In the genomic region with DNA sequence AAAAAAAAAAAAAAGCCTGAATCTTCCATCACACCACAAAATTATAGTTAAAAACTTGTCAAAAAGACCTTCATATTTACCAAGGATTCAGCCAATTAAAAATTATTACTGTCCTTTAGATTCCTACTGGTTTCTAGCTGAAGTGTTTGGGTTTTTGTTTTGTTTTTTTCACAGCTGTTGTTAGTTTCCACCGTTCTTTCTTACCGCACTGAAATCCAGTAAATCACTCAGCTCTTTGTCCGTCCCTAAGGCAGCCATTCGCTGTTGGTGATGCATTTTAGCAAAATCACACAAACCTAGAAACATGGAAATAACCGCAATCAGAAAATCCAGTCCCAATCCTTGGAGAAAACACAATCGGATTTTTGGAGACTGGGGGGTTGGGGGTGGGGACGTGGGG, we compare ENCODE assay signal across 8 cellular contexts. TPM values are rescaled to one million over a fixed set of nuclear protein-coding genes. Genes with fewer than 3 reads are reported as not detected.
A peak's percentile ranks its signal among the peaks of the same experiment; 100 is the strongest.
DNase-seq lines count a peak whose midpoint lies in the region; ATAC-seq and TF ChIP-seq lines count a peak whose summit lies in the region.

No MANE protein-coding gene starts in this region.

- H3K4me1 Mint-ChIP-seq in CD8-positive, alpha-beta memory T cell = peaks cover 6 to 30% (median 30%) of the 10 kb centered on the region in 3 donors

- no peaks in the 10 kb centered on the region for H3K79me1 ChIP-seq in mesendoderm (ENCODE audit: low read length)

- no peak overlapping the region for H2AK5ac ChIP-seq in mesendoderm (ENCODE audit: low read length)

- no peaks in the 10 kb centered on the region for H3K36me3 ChIP-seq in CD8-positive, alpha-beta memory T cell (ENCODE audit: insufficient read depth, low read length)
- H3K36me3 ChIP-seq in MG63 (no peaks in the 10 kb centered on the region), breast epithelium (no peaks in the 10 kb centered on the region), mesendoderm (ENCODE audit: control insufficient read depth, insufficient read depth, low read length) (no peaks in the 10 kb centered on the region), vagina (no peaks in the 10 kb centered on the region)

- H3K27me3 Mint-ChIP-seq in CD8-positive, alpha-beta memory T cell = peaks cover 36 to 59% of the 10 kb centered on the region in 2 donors

- H3K4me3 Mint-ChIP-seq in CD8-positive, alpha-beta memory T cell = peak overlapping the region; percentile 3 to 74 (median 29)

- H3K9ac ChIP-seq in mesendoderm (ENCODE audit: low read length) = peak overlapping the region; percentile 86

- no peak overlapping the region for H2BK120ac ChIP-seq in mesendoderm (ENCODE audit: low read depth, low read length)

- H3K36me3 Mint-ChIP-seq in CD8-positive, alpha-beta memory T cell = peaks cover 0 to 3% (median 1%) of the 10 kb centered on the region in 3 donors

- H2BK15ac ChIP-seq in mesendoderm (replicated peaks; ENCODE audit: low read depth) = peak overlapping the region; percentile 86

- H3K79me2 ChIP-seq in mesendoderm (ENCODE audit: control insufficient read depth, insufficient read depth, low read length) = peaks cover 33% of the 10 kb centered on the region

- peak overlapping the region; percentile 71 for H3K4me2 ChIP-seq in mesendoderm (ENCODE audit: low read length)

- no peak overlapping the region for H4K5ac ChIP-seq in mesendoderm (ENCODE audit: low read length)

- H3K27ac ChIP-seq in CD8-positive, alpha-beta memory T cell (ENCODE audit: low read depth, low read length) = no peak overlapping the region
- H3K27ac ChIP-seq in breast epithelium (peak overlapping the region; percentile 17 to 72), mesendoderm (ENCODE audit: low read depth, low read length) (peak overlapping the region; percentile 82), vagina (peak overlapping the region; percentile 97)

- peaks cover 9% of the 10 kb centered on the region for H3K27me3 ChIP-seq in CD8-positive, alpha-beta memory T cell (ENCODE audit: insufficient read depth, low read length, poor library complexity, severe bottlenecking)
- H3K27me3 ChIP-seq in MG63 = no peaks in the 10 kb centered on the region
- H3K27me3 ChIP-seq in breast epithelium = no peaks in the 10 kb centered on the region
- H3K27me3 ChIP-seq in mesendoderm (ENCODE audit: insufficient read depth, low read length, poor library complexity) = no peaks in the 10 kb centered on the region
- H3K27me3 ChIP-seq in vagina = no peaks in the 10 kb centered on the region

- H3K9me3 ChIP-seq in CD8-positive, alpha-beta memory T cell (ENCODE audit: low read length) = no peaks in the 10 kb centered on the region
- H3K9me3 ChIP-seq in MG63 = no peaks in the 10 kb centered on the region
- H3K9me3 ChIP-seq in breast epithelium = no peaks in the 10 kb centered on the region
- no peaks in the 10 kb centered on the region for H3K9me3 ChIP-seq in vagina

- no peak for ATAC-seq in HG02885 (IDR thresholded peaks at IDR 0.05; ENCODE audit: poor library complexity, unreplicated experiment)
- ATAC-seq in HG02571 (IDR thresholded peaks at IDR 0.05; ENCODE audit: unreplicated experiment) = no peak

- H3K9me3 Mint-ChIP-seq in CD8-positive, alpha-beta memory T cell = peaks cover 8 to 25% (median 12%) of the 10 kb centered on the region in 5 donors

- CTCF ChIA-PET in CD8-positive, alpha-beta memory T cell (lab: Charles Lee) = no interaction called here

- peak overlapping the region; percentile 98 for H3K18ac ChIP-seq in mesendoderm (ENCODE audit: low read length)

- H3K56ac ChIP-seq in mesendoderm (ENCODE audit: low read length) = peak overlapping the region; percentile 91

- H3K23ac ChIP-seq in mesendoderm (ENCODE audit: low read length) = peak overlapping the region; percentile 29

- no peak overlapping the region for H3K4me3 ChIP-seq in CD8-positive, alpha-beta memory T cell (ENCODE audit: low read length)
- peak overlapping the region; percentile 58 for H3K4me3 ChIP-seq in MG63
- peak overlapping the region; percentile 60 to 83 (median 75) for H3K4me3 ChIP-seq in breast epithelium
- peak overlapping the region; percentile 77 for H3K4me3 ChIP-seq in mesendoderm (ENCODE audit: low read length)
- peak overlapping the region; percentile 72 to 77 for H3K4me3 ChIP-seq in vagina

- no peak for TF ChIP-seq POLR2A in breast epithelium (IDR thresholded peaks at IDR 0.05)
- no peak for TF ChIP-seq POLR2A in vagina (IDR thresholded peaks at IDR 0.05)

- H3K27ac Mint-ChIP-seq in CD8-positive, alpha-beta memory T cell = no peak overlapping the region

- no CpG with 5 or more reads among the region's 7 CpGs for WGBS in mesendoderm (ENCODE audit: extremely low coverage, insufficient coverage, low lambda C conversion rate)

- peak overlapping the region; percentile 65 for H2BK5ac ChIP-seq in mesendoderm (ENCODE audit: low read length)

- DNase-seq in CD8-positive, alpha-beta memory T cell = no peak
- no peak for DNase-seq in MG63
- no peak for DNase-seq in breast epithelium (ENCODE audit: low spot score in 2 of 2)
- DNase-seq in mesendoderm = peak; percentile 55
- no peak for DNase-seq in vagina (ENCODE audit: extremely low spot score in 2 of 2)
- DNase-seq in T1000 (lab: John Stamatoyannopoulos, UW) = no peak

- POLR2A ChIA-PET in CD8-positive, alpha-beta memory T cell (lab: Charles Lee) = interaction anchor here (0.7 kb wide), 1 partner anchor 1432 kb away, joined by 5 read pairs; no protein-coding TSS in a partner anchor

- no peaks in the 10 kb centered on the region for H3K4me1 ChIP-seq in CD8-positive, alpha-beta memory T cell (ENCODE audit: insufficient read depth, low read length)
- H3K4me1 ChIP-seq in breast epithelium = no peaks in the 10 kb centered on the region
- peaks cover 2% of the 10 kb centered on the region for H3K4me1 ChIP-seq in mesendoderm (ENCODE audit: control insufficient read depth, low read depth, low read length)
- H3K4me1 ChIP-seq in vagina = peaks cover 50% of the 10 kb centered on the region

- no peak overlapping the region for H4K8ac ChIP-seq in mesendoderm (ENCODE audit: low read depth, low read length)

- TF ChIP-seq CTCF in breast epithelium (IDR thresholded peaks at IDR 0.05) (no peak), vagina (IDR thresholded peaks at IDR 0.05) (no peak)

- H3K4ac ChIP-seq in mesendoderm (ENCODE audit: low read depth, low read length) = no peak overlapping the region

- intact Hi-C loops in breast epithelium (cut with DNase I; ENCODE audit: low total_unique reads) = no loop called here
- intact Hi-C loops in vagina (cut with DNase I) = loop anchor here (2.0 to 10.0 kb wide), 3 partner anchors 164 to 342 kb away; no protein-coding TSS in a partner anchor

RNA-seq across cellular contexts. Expression of gene TCF4, which starts 1.2 kb away (rescaled TPM):
- under 1 TPM; 0.18 to 0.47 TPM for total RNA-seq in CD8-positive, alpha-beta memory T cell
- 0.62 TPM for polyA plus RNA-seq in CD8-positive, alpha-beta memory T cell
- 20.3 and 43.1 TPM in 2 replicates for total RNA-seq in MG63 (2014; rRNA removed; shearing (Covaris generic); ENCODE audit: low replicate concordance)
- total RNA-seq in breast epithelium (100 to 1,000 TPM in 2 of 3 donors, 10 to 100 TPM in 1; 79.6 to 133 (median 114) TPM), vagina (105 TPM)
- polyA plus RNA-seq in mesendoderm (2013, experiment 1 of 2) = 76.2 TPM
- 77.5 TPM for polyA plus RNA-seq in mesendoderm (2013, experiment 2 of 2)

Comparison
In these comparisons a context has a peak if more than half of its experiments do, and no peak if none do; other contexts are left out.
1. RNA of gene TCF4, which starts 1.2 kb away (total RNA-seq): 79.6 to 133 TPM in breast epithelium, 105 TPM in vagina (single experiment) and 20.3 to 43.1 TPM in MG63; 0.18 to 0.47 TPM in CD8-positive, alpha-beta memory T cell; every median in the first group is over 10 times any median in the second.